In the genomic region with DNA sequence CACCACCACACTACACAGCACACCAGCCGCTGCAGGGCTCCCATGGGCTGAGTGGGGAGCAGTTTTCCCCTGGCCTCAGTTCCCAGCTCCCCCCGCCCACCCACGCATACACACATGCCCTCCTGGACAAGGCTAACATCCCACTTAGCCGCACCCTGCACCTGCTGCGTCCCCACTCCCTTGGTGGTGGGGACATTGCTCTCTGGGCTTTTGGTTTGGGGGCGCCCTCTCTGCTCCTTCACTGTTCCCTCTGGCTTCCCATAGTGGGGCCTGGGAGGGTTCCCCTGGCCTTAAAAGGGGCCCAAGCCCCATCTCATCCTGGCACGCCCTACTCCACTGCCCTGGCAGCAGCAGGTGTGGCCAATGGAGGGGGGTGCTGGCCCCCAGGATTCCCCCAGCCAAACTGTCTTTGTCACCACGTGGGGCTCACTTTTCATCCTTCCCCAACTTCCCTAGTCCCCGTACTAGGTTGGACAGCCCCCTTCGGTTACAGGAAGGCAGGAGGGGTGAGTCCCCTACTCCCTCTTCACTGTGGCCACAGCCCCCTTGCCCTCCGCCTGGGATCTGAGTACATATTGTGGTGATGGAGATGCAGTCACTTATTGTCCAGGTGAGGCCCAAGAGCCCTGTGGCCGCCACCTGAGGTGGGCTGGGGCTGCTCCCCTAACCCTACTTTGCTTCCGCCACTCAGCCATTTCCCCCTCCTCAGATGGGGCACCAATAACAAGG, we compare ENCODE assay signal across 8 cellular contexts. TPM values are rescaled to one million over a fixed set of nuclear protein-coding genes. Genes with fewer than 3 reads are reported as not detected.
DNase-seq lines count a peak whose midpoint lies in the region; ATAC-seq, FAIRE-seq and TF ChIP-seq lines count a peak whose summit lies in the region.
"Not testable (repeated sequence)": the region's sequence is repeated elsewhere in the genome, so short reads cannot be mapped to it uniquely, and the experiment has no call there.

No MANE protein-coding gene starts in this region.

- TF ChIP-seq EP300 in A549 (IDR thresholded peaks at IDR 0.05), result not testable (repeated sequence)

- not testable (repeated sequence) for H3K4me3 ChIP-seq in A549; ascending aorta; endothelial cell of umbilical vein (replicated peaks in 1 of 3; ENCODE audit: insufficient read depth in 1 of 3, low read depth in 1 of 3, low read length in 3 of 3); naive thymus-derived CD4-positive, alpha-beta T cell (ENCODE audit: low read length)

- H3K4me1 ChIP-seq in A549 (peaks cover 78% of the 10 kb centered on the region), ascending aorta (peaks cover 7 to 26% of the 10 kb centered on the region in 2 donors), endothelial cell of umbilical vein (ENCODE audit: control insufficient read depth, extremely low read depth, insufficient read depth, low read length) (peaks cover 68% of the 10 kb centered on the region)
- H3K4me1 ChIP-seq in naive thymus-derived CD4-positive, alpha-beta T cell (ENCODE audit: control insufficient read depth in 2 of 2, insufficient read depth in 2 of 2, low read length in 2 of 2), result peaks cover 13 to 20% of the 10 kb centered on the region in 2 donors

- H3K27ac ChIP-seq in A549 (peak overlapping the region; percentile 93 to 97), RWPE1 (peak overlapping the region; percentile 87), ascending aorta (peak overlapping the region; percentile 9 to 77), endothelial cell of umbilical vein (ENCODE audit: insufficient read depth, low read depth, low read length) (peak overlapping the region; percentile 88)
- H3K27ac ChIP-seq in naive thymus-derived CD4-positive, alpha-beta T cell (ENCODE audit: low read depth, low read length), result not testable (repeated sequence)

- FAIRE-seq in A549 (lab: Jason Lieb, UNC), result not testable (repeated sequence)
- FAIRE-seq in endothelial cell of umbilical vein (lab: Jason Lieb, UNC), result peak; percentile 4

- not testable (repeated sequence) for H3K27me3 Mint-ChIP-seq in activated CD8-positive, alpha-beta memory T cell treated with anti-CD3 and anti-CD28 coated beads, Interleukin-2, amount 10 ng/mL, durations not matched to agents 7 days and 5 days; naive thymus-derived CD4-positive, alpha-beta T cell

- intact Hi-C loops in ascending aorta (cut with DNase I), result loop anchor here (10.0 kb wide), 2 partner anchors 510 to 1480 kb away; partner anchors contain the start of gene SNRPC
- intact Hi-C loops in endothelial cell of umbilical vein (cut with micrococcal nuclease), result not testable (repeated sequence)
- intact Hi-C loops in naive thymus-derived CD4-positive, alpha-beta T cell (cut with micrococcal nuclease), result loop anchor here (5.0 kb wide), 2 partner anchors 282 to 897 kb away; partner anchors contain the start of gene TCP11 (in 1 of the 2)

- H3K79me2 ChIP-seq in endothelial cell of umbilical vein (ENCODE audit: control insufficient read depth, insufficient read depth, low read length), result peaks cover 26% of the 10 kb centered on the region

- not testable (repeated sequence) for H3K27me3 ChIP-seq in ascending aorta; endothelial cell of umbilical vein (ENCODE audit: control insufficient read depth in 2 of 2, insufficient read depth in 2 of 2, low read length in 2 of 2); naive thymus-derived CD4-positive, alpha-beta T cell (ENCODE audit: control insufficient read depth in 2 of 2, insufficient read depth in 2 of 2, low read length in 2 of 2)

- H3K27ac Mint-ChIP-seq in activated CD8-positive, alpha-beta memory T cell treated with anti-CD3 and anti-CD28 coated beads, Interleukin-2, amount 10 ng/mL, durations not matched to agents 7 days and 5 days, result peak overlapping the region; percentile 43
- H3K27ac Mint-ChIP-seq in naive thymus-derived CD4-positive, alpha-beta T cell, result peak overlapping the region in 5 of 9 donors; percentile 19 to 77 (median 66)
- peak overlapping the region; percentile 91 for H3K27ac Mint-ChIP-seq in stimulated activated effector memory CD8-positive, alpha-beta T cell treated with anti-CD3 and anti-CD28 coated beads, Interleukin-12 subunit alpha, Interleukin-12 subunit beta, amount 100 ng/mL, for 72 hours

- ATAC-seq in A549; activated CD8-positive, alpha-beta memory T cell treated with anti-CD3 and anti-CD28 coated beads, Interleukin-2, amount 10 ng/mL, durations not matched to agents 7 days and 5 days; naive thymus-derived CD4-positive, alpha-beta T cell; stimulated activated effector memory CD8-positive, alpha-beta T cell treated with anti-CD3 and anti-CD28 coated beads, Interleukin-12 subunit alpha, Interleukin-12 subunit beta, amount 100 ng/mL, for 72 hours: not testable (repeated sequence)

- H3K36me3 ChIP-seq in ascending aorta, result not testable (repeated sequence)
- H3K36me3 ChIP-seq in endothelial cell of umbilical vein (ENCODE audit: control insufficient read depth in 2 of 2, extremely low read depth in 1 of 2, insufficient read depth in 2 of 2, low read length in 2 of 2), result peaks cover 10% of the 10 kb centered on the region in 2 experiments
- H3K36me3 ChIP-seq in naive thymus-derived CD4-positive, alpha-beta T cell (ENCODE audit: control insufficient read depth in 2 of 3, insufficient read depth in 3 of 3, low read length in 3 of 3), result peaks cover 3 to 51% (median 8%) of the 10 kb centered on the region in 3 experiments

- CTCF ChIA-PET in A549 (lab: Yijun Ruan, JAX), result interaction anchor here (0.6 to 3.9 kb wide), 5 partner anchors 11 to 364 kb away, joined by 3 to 19 read pairs (median 7); no protein-coding TSS in a partner anchor
- CTCF ChIA-PET in RWPE1 (lab: Yijun Ruan, JAX), result interaction anchor here (0.6 kb wide), 1 partner anchor 165 kb away, joined by 3 read pairs; no protein-coding TSS in a partner anchor
- CTCF ChIA-PET in activated CD8-positive, alpha-beta memory T cell treated with anti-CD3 and anti-CD28 coated beads, Interleukin-2, amount 10 ng/mL, durations not matched to agents 7 days and 5 days (lab: Charles Lee), result interaction anchor here (2.0 kb wide), 1 partner anchor 8 kb away, joined by 6 read pairs; the partner anchor contains the start of gene HMGA1
- CTCF ChIA-PET in endothelial cell of umbilical vein (lab: Charles Lee), result interaction anchor here (1.5 to 6.1 kb wide), 5 partner anchors 17 to 170 kb away, joined by 5 to 74 read pairs (median 17); no protein-coding TSS in a partner anchor
- CTCF ChIA-PET in naive thymus-derived CD4-positive, alpha-beta T cell (lab: Charles Lee), result interaction anchor here (1.5 kb wide), 1 partner anchor 170 kb away, joined by 3 read pairs; no protein-coding TSS in a partner anchor

- H3K4me1 Mint-ChIP-seq in activated CD8-positive, alpha-beta memory T cell treated with anti-CD3 and anti-CD28 coated beads, Interleukin-2, amount 10 ng/mL, durations not matched to agents 7 days and 5 days, result peaks cover 77% of the 10 kb centered on the region
- peaks cover 23 to 76% (median 50%) of the 10 kb centered on the region in 7 donors for H3K4me1 Mint-ChIP-seq in naive thymus-derived CD4-positive, alpha-beta T cell
- peaks cover 74% of the 10 kb centered on the region for H3K4me1 Mint-ChIP-seq in stimulated activated effector memory CD8-positive, alpha-beta T cell treated with anti-CD3 and anti-CD28 coated beads, Interleukin-12 subunit alpha, Interleukin-12 subunit beta, amount 100 ng/mL, for 72 hours

- TF ChIP-seq POLR2A in A549 (IDR thresholded peaks at IDR 0.05; ENCODE audit: low read length), result not testable (repeated sequence)
- TF ChIP-seq POLR2A in GM19193 (IDR thresholded peaks at IDR 0.05; ENCODE audit: extremely low read depth, insufficient read depth, insufficient read length) (peak; percentile 15), endothelial cell of umbilical vein (IDR thresholded peaks at IDR 0.05; ENCODE audit: low read depth, low read length) (peak; percentile 39)

- dilution Hi-C loops in endothelial cell of umbilical vein (cut with MboI; ENCODE audit: extremely low pct_ligation_motif_present, low sequenced_read_pairs), result not testable (repeated sequence)

- H3K4me3 Mint-ChIP-seq in activated CD8-positive, alpha-beta memory T cell treated with anti-CD3 and anti-CD28 coated beads, Interleukin-2, amount 10 ng/mL, durations not matched to agents 7 days and 5 days; naive thymus-derived CD4-positive, alpha-beta T cell: not testable (repeated sequence)
- peak overlapping the region; percentile 34 for H3K4me3 Mint-ChIP-seq in stimulated activated effector memory CD8-positive, alpha-beta T cell treated with anti-CD3 and anti-CD28 coated beads, Interleukin-12 subunit alpha, Interleukin-12 subunit beta, amount 100 ng/mL, for 72 hours

- not testable (repeated sequence) for H3K9me3 Mint-ChIP-seq in activated CD8-positive, alpha-beta memory T cell treated with anti-CD3 and anti-CD28 coated beads, Interleukin-2, amount 10 ng/mL, durations not matched to agents 7 days and 5 days (ENCODE audit: low read depth); naive thymus-derived CD4-positive, alpha-beta T cell; stimulated activated effector memory CD8-positive, alpha-beta T cell treated with anti-CD3 and anti-CD28 coated beads, Interleukin-12 subunit alpha, Interleukin-12 subunit beta, amount 100 ng/mL, for 72 hours

- H3K36me3 Mint-ChIP-seq in activated CD8-positive, alpha-beta memory T cell treated with anti-CD3 and anti-CD28 coated beads, Interleukin-2, amount 10 ng/mL, durations not matched to agents 7 days and 5 days, result peaks cover 35% of the 10 kb centered on the region
- H3K36me3 Mint-ChIP-seq in naive thymus-derived CD4-positive, alpha-beta T cell, result peaks cover 0 to 16% (median 0%) of the 10 kb centered on the region in 5 donors
- peaks cover 86% of the 10 kb centered on the region for H3K36me3 Mint-ChIP-seq in stimulated activated effector memory CD8-positive, alpha-beta T cell treated with anti-CD3 and anti-CD28 coated beads, Interleukin-12 subunit alpha, Interleukin-12 subunit beta, amount 100 ng/mL, for 72 hours

- not testable (repeated sequence) for H4K20me1 ChIP-seq in endothelial cell of umbilical vein (replicated peaks; ENCODE audit: control insufficient read depth, extremely low read depth, insufficient read depth, low read length)

- TF ChIP-seq CTCF in A549 (IDR thresholded peaks at IDR 0.05); RWPE1 (conservative IDR thresholded peaks at IDR 0.05; ENCODE audit: low read depth); ascending aorta (IDR thresholded peaks at IDR 0.05); endothelial cell of umbilical vein (IDR thresholded peaks at IDR 0.05; ENCODE audit: extremely low read depth in 1 of 2, insufficient read depth in 1 of 2, low read depth in 1 of 2, low read length in 2 of 2): not testable (repeated sequence)

- 60% methylated on average over 6 of the region's 13 CpGs for WGBS in A549 (ENCODE audit: missing lambda C conversion rate)

- BruUV-seq in endothelial cell of umbilical vein (replicated peaks; lab: Mats Ljungman, UMichigan), result TSS peak; percentile 58

- not testable (repeated sequence) for H2AFZ ChIP-seq in endothelial cell of umbilical vein (ENCODE audit: low read depth, low read length)

- peak overlapping the region; percentile 91 for H3K4me2 ChIP-seq in A549
- not testable (repeated sequence) for H3K4me2 ChIP-seq in endothelial cell of umbilical vein (ENCODE audit: insufficient read depth, low read length)

- H3K9me3 ChIP-seq in A549; ascending aorta; endothelial cell of umbilical vein (replicated peaks; ENCODE audit: control insufficient read depth, insufficient read depth, low read length); naive thymus-derived CD4-positive, alpha-beta T cell (ENCODE audit: control insufficient read depth in 2 of 3, low read length in 3 of 3): not testable (repeated sequence)

- POLR2A ChIA-PET in A549 (lab: Yijun Ruan, JAX), result interaction anchor here (0.6 to 1.1 kb wide), 3 partner anchors 11 to 170 kb away, joined by 3 to 4 read pairs (median 4); no protein-coding TSS in a partner anchor
- POLR2A ChIA-PET in RWPE1 (lab: Yijun Ruan, JAX; ENCODE audit: low non-redundant PET), result not testable (repeated sequence)
- POLR2A ChIA-PET in endothelial cell of umbilical vein (lab: Charles Lee), result interaction anchor here (0.7 to 1.2 kb wide), 3 partner anchors 8 to 170 kb away, joined by 3 to 4 read pairs (median 4); partner anchors contain the start of genes HMGA1 and NUDT3
- POLR2A ChIA-PET in naive thymus-derived CD4-positive, alpha-beta T cell (lab: Charles Lee), result interaction anchor here (1.0 kb wide), 1 partner anchor 151 kb away, joined by 3 read pairs; no protein-coding TSS in a partner anchor

- not testable (repeated sequence) for TF ChIP-seq RAD21 in A549 (conservative IDR thresholded peaks at IDR 0.05 in 1 of 2, IDR thresholded peaks at IDR 0.05 in 1 of 2)

- not testable (repeated sequence) for H3K9ac ChIP-seq in endothelial cell of umbilical vein (replicated peaks; ENCODE audit: extremely low read depth, insufficient read depth, low read length)

- DNase-seq in A549 (ENCODE audit: low read depth in 1 of 2, low spot score in 1 of 2); RWPE1 (ENCODE audit: low spot score); activated CD8-positive, alpha-beta memory T cell treated with anti-CD3 and anti-CD28 coated beads, Interleukin-2, amount 10 ng/mL, durations not matched to agents 7 days and 5 days; endothelial cell of umbilical vein (ENCODE audit: low read depth, low spot score); naive thymus-derived CD4-positive, alpha-beta T cell; stimulated activated effector memory CD8-positive, alpha-beta T cell treated with anti-CD3 and anti-CD28 coated beads, Interleukin-12 subunit alpha, Interleukin-12 subunit beta, amount 100 ng/mL, for 72 hours (ENCODE audit: low spot score in 2 of 2): not testable (repeated sequence)
- peak in 1 of 2 donors; percentile 59 for DNase-seq in ascending aorta (ENCODE audit: low spot score in 2 of 2)

- H3K9me1 ChIP-seq in endothelial cell of umbilical vein (replicated peaks; ENCODE audit: control insufficient read depth, extremely low read depth, insufficient read depth, low read length), result not testable (repeated sequence)

RNA-seq across cellular contexts. Expression of gene SMIM29, which starts 3.6 kb away (rescaled TPM):
- polyA plus RNA-seq in A549 (2011; rRNA removed) (8.1 and 11.0 TPM in 2 replicates), A549 (2017; fragmentation: RNase III; extraction: RNeasy Plus Mini Kit Qiagen cat#74134 plus additional on column Dnase treatment) (13.2 to 15.4 TPM (median 15.0 TPM) in 3 replicates), endothelial cell of umbilical vein (75.2 and 135 TPM in 2 replicates)
- polyA plus RNA-seq in A549 (2012; cell fraction: cytosol; rRNA removed), result 22.5 and 26.3 TPM in 2 replicates
- polyA plus RNA-seq in A549 (2012; cell fraction: nucleus; rRNA removed), result 24.9 and 27.1 TPM in 2 replicates
- polyA minus RNA-seq in A549 (2011; rRNA and poly(A)+ RNA removed), result 8.6 and 11.5 TPM in 2 replicates
- 10 to 100 TPM; 34.0 to 41.4 TPM for total RNA-seq in activated CD8-positive, alpha-beta memory T cell treated with anti-CD3 and anti-CD28 coated beads, Interleukin-2, amount 10 ng/mL, durations not matched to agents 7 days and 5 days
- total RNA-seq in ascending aorta (9.2 TPM), endothelial cell of umbilical vein (37.3 and 37.6 TPM in 2 replicates)
- 58.0 and 65.4 TPM in 2 replicates for polyA plus RNA-seq in endothelial cell of umbilical vein (2011; cell fraction: cytosol; rRNA removed)
- polyA plus RNA-seq in endothelial cell of umbilical vein (2011; cell fraction: nucleus; rRNA removed), result 27.1 and 37.8 TPM in 2 replicates
- 26.5 and 31.9 TPM in 2 replicates for polyA plus RNA-seq in endothelial cell of umbilical vein (2012)
- polyA minus RNA-seq in endothelial cell of umbilical vein, result 18.2 and 23.0 TPM in 2 replicates
- polyA minus RNA-seq in endothelial cell of umbilical vein (2011; cell fraction: cytosol; rRNA and poly(A)+ RNA removed), result 4.2 TPM
- polyA minus RNA-seq in endothelial cell of umbilical vein (2011; cell fraction: nucleus; rRNA and poly(A)+ RNA removed), result 7.0 and 9.6 TPM in 2 replicates
- total RNA-seq in naive thymus-derived CD4-positive, alpha-beta T cell, result 10 to 100 TPM; 13.9 to 24.2 (median 22.5) TPM
- 10 to 100 TPM; 32.3 to 45.5 TPM for polyA plus RNA-seq in naive thymus-derived CD4-positive, alpha-beta T cell

RNA-seq across cellular contexts. Expression of gene HMGA1, which starts 8.5 kb away (rescaled TPM):
- polyA plus RNA-seq in A549 (2011; rRNA removed) (119 and 127 TPM in 2 replicates), A549 (2017; fragmentation: RNase III; extraction: RNeasy Plus Mini Kit Qiagen cat#74134 plus additional on column Dnase treatment) (241 to 280 TPM (median 249 TPM) in 3 replicates), endothelial cell of umbilical vein (416 and 425 TPM in 2 replicates)
- polyA plus RNA-seq in A549 (2012; cell fraction: cytosol; rRNA removed), result 344 and 469 TPM in 2 replicates
- 259 and 338 TPM in 2 replicates for polyA plus RNA-seq in A549 (2012; cell fraction: nucleus; rRNA removed)
- 88.2 and 109 TPM in 2 replicates for polyA minus RNA-seq in A549 (2011; rRNA and poly(A)+ RNA removed)
- total RNA-seq in activated CD8-positive, alpha-beta memory T cell treated with anti-CD3 and anti-CD28 coated beads, Interleukin-2, amount 10 ng/mL, durations not matched to agents 7 days and 5 days, result 100 to 1,000 TPM; 214 to 312 TPM
- total RNA-seq in ascending aorta (21.4 TPM), endothelial cell of umbilical vein (1,031 and 1,108 TPM in 2 replicates)
- polyA plus RNA-seq in endothelial cell of umbilical vein (2011; cell fraction: cytosol; rRNA removed), result 293 and 339 TPM in 2 replicates
- polyA plus RNA-seq in endothelial cell of umbilical vein (2011; cell fraction: nucleus; rRNA removed), result 140 and 158 TPM in 2 replicates
- polyA plus RNA-seq in endothelial cell of umbilical vein (2012), result 703 and 761 TPM in 2 replicates
- polyA minus RNA-seq in endothelial cell of umbilical vein, result 125 and 180 TPM in 2 replicates
- 119 TPM for polyA minus RNA-seq in endothelial cell of umbilical vein (2011; cell fraction: cytosol; rRNA and poly(A)+ RNA removed)
- 49.5 and 60.6 TPM in 2 replicates for polyA minus RNA-seq in endothelial cell of umbilical vein (2011; cell fraction: nucleus; rRNA and poly(A)+ RNA removed)
- total RNA-seq in naive thymus-derived CD4-positive, alpha-beta T cell, result 100 to 1,000 TPM in 2 of 5 experiments, 10 to 100 TPM in 3; 90.0 to 180 (median 95.3) TPM
- 10 to 100 TPM; 35.7 to 41.0 TPM for polyA plus RNA-seq in naive thymus-derived CD4-positive, alpha-beta T cell
